In the genomic region with DNA sequence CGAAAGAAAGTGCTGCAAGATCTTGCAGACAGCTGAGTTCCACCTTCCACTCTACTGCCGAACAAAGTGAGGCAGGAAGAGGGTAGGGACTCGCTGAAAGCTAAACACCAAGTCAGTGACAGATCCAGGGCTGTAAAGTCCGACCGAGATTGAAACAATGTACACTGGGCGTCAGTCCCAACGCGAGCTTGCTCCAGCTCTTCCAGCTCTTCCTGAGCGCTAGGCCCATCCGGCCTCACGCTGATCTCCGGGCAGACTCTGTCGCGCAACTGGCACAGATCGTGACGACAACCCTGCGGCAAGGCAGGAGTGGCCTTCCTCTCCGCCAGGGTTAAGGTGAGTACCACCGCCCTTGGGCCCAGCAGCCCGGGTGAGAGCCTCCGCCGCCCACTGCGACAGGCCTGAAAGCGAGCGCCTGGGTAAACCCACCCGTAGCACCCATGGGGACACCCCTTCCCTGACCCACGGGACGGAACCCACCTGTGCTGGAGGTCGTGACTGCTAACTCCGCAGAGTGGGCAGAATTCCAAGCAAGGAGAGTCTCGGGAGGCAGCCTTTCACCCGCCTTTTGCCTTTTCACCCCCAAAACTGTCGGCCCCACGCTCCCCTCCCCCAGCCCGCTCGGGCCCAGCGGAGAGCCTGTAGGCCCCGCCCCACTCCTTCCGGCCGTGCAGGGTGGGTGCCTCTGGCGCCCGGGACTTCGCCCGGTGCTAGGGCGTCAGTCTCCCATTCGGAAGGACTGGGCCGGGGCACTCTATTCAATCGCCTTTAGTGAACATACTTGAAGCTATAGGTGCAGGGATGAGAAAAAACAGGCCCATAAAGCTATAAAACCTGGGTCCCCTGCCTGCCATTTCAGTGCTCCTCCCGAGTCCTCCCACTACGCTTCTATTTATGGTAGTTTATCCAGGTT, we compare ENCODE assay signal across 8 cellular contexts. TPM values are rescaled to one million over a fixed set of nuclear protein-coding genes. Genes with fewer than 3 reads are reported as not detected.
DNase-seq lines count a peak whose midpoint lies in the region; ATAC-seq and TF ChIP-seq lines count a peak whose summit lies in the region.

Gene SPRY3, plus strand, starts transcription at position 275 of the 913 bp plus-strand sequence.
Gene TMLHE, minus strand, starts transcription at position 641 of the 913 bp plus-strand sequence. CDS start 67,676 bp downstream, outside the sequence.

- H2AK5ac ChIP-seq in IMR-90 (ENCODE audit: low read depth, low read length), result no peak within 1 kb of the TSS

- H3K9me1 ChIP-seq in IMR-90 (ENCODE audit: insufficient read depth, low read length), result no peaks in the 10 kb centered on the region

- peak within 1 kb of the TSS; percentile 83 for H4K91ac ChIP-seq in IMR-90 (ENCODE audit: insufficient read depth, low read depth, low read length)

- peak within 1 kb of the TSS; percentile 88 for H3K4me3 ChIP-seq in IMR-90 (ENCODE audit: insufficient read depth, low read depth, low read length)
- H3K4me3 ChIP-seq in foreskin fibroblast (ENCODE audit: low read depth in 1 of 2, low read length in 2 of 2), result peak within 1 kb of the TSS; percentile 79
- peak within 1 kb of the TSS; percentile 72 for H3K4me3 ChIP-seq in neural cell (ENCODE audit: low read length)
- H3K4me3 ChIP-seq in stomach, result peak within 1 kb of the TSS; percentile 61 to 69 (median 65)

- CTCF ChIA-PET in IMR-90 (lab: Yijun Ruan, JAX), result no interaction called here

- TF ChIP-seq RAD21 in IMR-90 (IDR thresholded peaks at IDR 0.05; ENCODE audit: low read length) (no peak), neural cell (conservative IDR thresholded peaks at IDR 0.05) (no peak)

- DNase-seq in DMS53 (lab: John Stamatoyannopoulos, UW) (peak; percentile 82), IMR-90 (peak; percentile 47), RPMI8226 (peak; percentile 74), activated gamma-delta T cell treated with Interleukin-2 at 50 U/mL for 16 hours (peak; percentile 48), foreskin fibroblast (peak; percentile 38 to 70), stomach (peak; percentile 67)

- H4K5ac ChIP-seq in IMR-90 (ENCODE audit: low read depth, low read length), result peak within 1 kb of the TSS; percentile 92

- no peak within 1 kb of the TSS for H2BK20ac ChIP-seq in IMR-90 (ENCODE audit: low read depth, low read length)

- H3K79me2 ChIP-seq in neural cell (replicated peaks; ENCODE audit: insufficient read depth, low read length), result peaks cover 5% of the 10 kb centered on the region

- in situ Hi-C loops in IMR-90 (cut with MboI; ENCODE audit: low sequenced_read_pairs), result no loop called here

- no peak within 1 kb of the TSS for H2BK15ac ChIP-seq in IMR-90 (ENCODE audit: low read depth, low read length)

- H3K23ac ChIP-seq in IMR-90 (ENCODE audit: low read depth, low read length), result peak within 1 kb of the TSS; percentile 72; the same call in 1 of the 2 replicates

- POLR2A ChIA-PET in IMR-90 (lab: Charles Lee; ENCODE audit: unreplicated experiment), result no interaction called here

- H3K4me2 ChIP-seq in IMR-90 (ENCODE audit: low read depth, low read length), result peak within 1 kb of the TSS; percentile 80
- peak within 1 kb of the TSS; percentile 55 for H3K4me2 ChIP-seq in neural cell (ENCODE audit: low read length)

- H2BK120ac ChIP-seq in IMR-90 (ENCODE audit: low read depth, low read length), result peak within 1 kb of the TSS; percentile 55

- peak; percentile 90 for ATAC-seq in GM21529 (IDR thresholded peaks at IDR 0.05; ENCODE audit: unreplicated experiment)
- peak; percentile 97 for ATAC-seq in IMR-90 (ENCODE audit: low read depth)

- no peak for TF ChIP-seq EP300 in neural cell (conservative IDR thresholded peaks at IDR 0.05; ENCODE audit: poor library complexity, severe bottlenecking)
- no peak for TF ChIP-seq EP300 in stomach (IDR thresholded peaks at IDR 0.05)

- 21% methylated on average over 13 of the region's 50 CpGs; no CpG with 5 or more reads in 1 of the 2 experiments for WGBS in IMR-90 (ENCODE audit: extremely low coverage in 2 of 2, insufficient read length in 1 of 2), 2 experiments
- 2 to 37% (median 6%) methylated on average over 15 to 50 of the region's 50 CpGs for WGBS in stomach, 5 donors

- TF ChIP-seq POLR2A in IMR-90 (IDR thresholded peaks at IDR 0.05; ENCODE audit: low read depth, low read length), result peak; percentile 17; the same call in 1 of the 2 replicates
- TF ChIP-seq POLR2A in stomach (IDR thresholded peaks at IDR 0.05), result no peak

- dilution Hi-C loops in IMR-90 (cut with HindIII; ENCODE audit: low sequenced_read_pairs, unreplicated experiment), result no loop called here

- peak within 1 kb of the TSS; percentile 42 for H3K56ac ChIP-seq in IMR-90 (ENCODE audit: extremely low read depth, insufficient read depth, low read length)

- H3F3A ChIP-seq in neural cell (ENCODE audit: insufficient read depth, low read length, poor library complexity, severe bottlenecking), result no peaks in the 10 kb centered on the region

- peak within 1 kb of the TSS; percentile 81 for H3K14ac ChIP-seq in IMR-90 (replicated peaks; ENCODE audit: low read depth, low read length)

- H3K36me3 ChIP-seq in IMR-90 (ENCODE audit: control insufficient read depth, insufficient read depth, low read length), result no peaks in the 10 kb centered on the region
- H3K36me3 ChIP-seq in neural cell (ENCODE audit: insufficient read depth, low read length), result no peaks in the 10 kb centered on the region
- H3K36me3 ChIP-seq in stomach, result no peaks in the 10 kb centered on the region

- peak within 1 kb of the TSS; percentile 85 for H2BK5ac ChIP-seq in IMR-90 (ENCODE audit: low read depth, low read length, poor library complexity, severe bottlenecking)

- H2AK9ac ChIP-seq in IMR-90 (replicated peaks; ENCODE audit: low read depth, low read length, poor library complexity), result peak within 1 kb of the TSS; percentile 82

- peak within 1 kb of the TSS; percentile 59 for H3K18ac ChIP-seq in IMR-90 (ENCODE audit: low read depth, low read length)

- H2AFZ ChIP-seq in IMR-90 (replicated peaks; ENCODE audit: low read length, poor library complexity) (peak within 1 kb of the TSS; percentile 90), neural cell (ENCODE audit: low read depth, low read length) (peak within 1 kb of the TSS; percentile 85)

- peak within 1 kb of the TSS; percentile 91 for H3K27ac ChIP-seq in IMR-90 (ENCODE audit: insufficient read depth, low read length)
- peak within 1 kb of the TSS; percentile 65 for H3K27ac ChIP-seq in neural cell (ENCODE audit: low read length)
- H3K27ac ChIP-seq in stomach, result peak within 1 kb of the TSS; percentile 82 to 93 (median 89)

- peak within 1 kb of the TSS; percentile 85 for H3K4ac ChIP-seq in IMR-90 (ENCODE audit: low read depth, low read length)

- no peaks in the 10 kb centered on the region for H3K27me3 ChIP-seq in IMR-90 (ENCODE audit: control insufficient read depth, insufficient read depth, low read length)
- no peaks in the 10 kb centered on the region for H3K27me3 ChIP-seq in neural cell (ENCODE audit: insufficient read depth, low read depth, low read length)
- no peaks in the 10 kb centered on the region for H3K27me3 ChIP-seq in stomach

- no peaks in the 10 kb centered on the region for H3K9me3 ChIP-seq in IMR-90 (ENCODE audit: control insufficient read depth, insufficient read depth, low read length)
- no peaks in the 10 kb centered on the region for H3K9me3 ChIP-seq in neural cell (ENCODE audit: low read length)
- peaks cover 0 to 11% (median 0%) of the 10 kb centered on the region in 4 donors for H3K9me3 ChIP-seq in stomach

- TF ChIP-seq CTCF in IMR-90 (conservative IDR thresholded peaks at IDR 0.05; ENCODE audit: low read depth, low read length) (no peak), foreskin fibroblast (IDR thresholded peaks at IDR 0.05; ENCODE audit: low read depth, low read length) (no peak), neural cell (IDR thresholded peaks at IDR 0.05; ENCODE audit: poor library complexity, severe bottlenecking) (no peak), stomach (IDR thresholded peaks at IDR 0.05) (no peak)

- no peaks in the 10 kb centered on the region for H3K9me2 ChIP-seq in neural cell (ENCODE audit: insufficient read depth, low read length)

- intact Hi-C loops in IMR-90 (cut with micrococcal nuclease) (no loop called here), stomach (cut with DNase I; ENCODE audit: low total_unique reads) (no loop called here)

- H4K8ac ChIP-seq in IMR-90 (ENCODE audit: low read depth in 2 of 2, low read length in 2 of 2), result peak within 1 kb of the TSS; percentile 56 to 95

- no peaks in the 10 kb centered on the region for H3K79me1 ChIP-seq in IMR-90 (ENCODE audit: low read depth in 1 of 2, low read length in 2 of 2)

- no peaks in the 10 kb centered on the region for H4K20me1 ChIP-seq in IMR-90 (ENCODE audit: insufficient read depth, low read length)
- no peaks in the 10 kb centered on the region for H4K20me1 ChIP-seq in neural cell (ENCODE audit: insufficient read depth)

- H3K4me1 ChIP-seq in IMR-90 (ENCODE audit: control insufficient read depth, insufficient read depth, low read length) (no peaks in the 10 kb centered on the region), stomach (peaks cover 0 to 10% (median 3%) of the 10 kb centered on the region in 4 donors)

- BruUV-seq in IMR-90 (replicated peaks; lab: Mats Ljungman, UMichigan), result no TSS peak

- H3K9ac ChIP-seq in IMR-90 (ENCODE audit: low read depth, low read length) (peak within 1 kb of the TSS; percentile 97), neural cell (ENCODE audit: low read length) (peak within 1 kb of the TSS; percentile 72)

TF ChIP-seq in IMR-90, 13 proteins besides CTCF, POLR2A, EP300 and RAD21:
- TF ChIP-seq MAZ (IDR thresholded peaks at IDR 0.05; ENCODE audit: borderline replicate concordance, low read depth, low read length) (0 out of 2 replicates have a peak, but pooled peaks have one; percentile 4), NFE2L2 (IDR thresholded peaks at IDR 0.05; ENCODE audit: low read depth, low read length) (no peak)

RNA-seq across cellular contexts. Expression of gene SPRY3, which starts in this region (rescaled TPM):
- total RNA-seq in IMR-90 (2012; rRNA removed), result 0.18 and 0.28 TPM in 2 replicates
- polyA plus RNA-seq in IMR-90 (2012; rRNA removed), result 0.32 TPM in 2 replicates
- polyA plus RNA-seq in IMR-90 (2012; cell fraction: cytosol; rRNA removed), result 0.15 TPM in 2 replicates
- polyA plus RNA-seq in IMR-90 (2012; cell fraction: nucleus; rRNA removed; ENCODE audit: low replicate concordance), result 0.58 and 1.4 TPM in 2 replicates
- polyA plus RNA-seq in neural cell, result 2.0 and 2.1 TPM in 2 replicates
- 4.4 and 5.7 TPM in 2 replicates for polyA minus RNA-seq in neural cell
- total RNA-seq in stomach, result 1 to 10 TPM in 3 of 5 donors, under 1 TPM in 1, not detected in 1; under 0.01 to 2.6 (median 1.2) TPM
- polyA plus RNA-seq in stomach, result under 1 TPM; 0.12 to 0.30 (median 0.15) TPM

RNA-seq across cellular contexts. Expression of gene TMLHE, which starts in this region (rescaled TPM):
- total RNA-seq in IMR-90 (2012; rRNA removed) (14.2 and 20.4 TPM in 2 replicates), stomach (10 to 100 TPM; 14.8 to 46.0 (median 26.1) TPM)
- polyA plus RNA-seq in IMR-90 (2012; rRNA removed) (7.2 and 10.9 TPM in 2 replicates), neural cell (3.8 and 5.6 TPM in 2 replicates), stomach (10 to 100 TPM in 1 of 3 donors, 1 to 10 TPM in 2; 6.3 to 10.2 (median 7.2) TPM)
- polyA plus RNA-seq in IMR-90 (2012; cell fraction: cytosol; rRNA removed), result 2.9 and 3.9 TPM in 2 replicates
- 2.1 and 9.5 TPM in 2 replicates for polyA plus RNA-seq in IMR-90 (2012; cell fraction: nucleus; rRNA removed; ENCODE audit: low replicate concordance)
- polyA minus RNA-seq in neural cell, result 23.0 and 23.1 TPM in 2 replicates

Comparison
In these comparisons a context has a peak if more than half of its experiments do, and no peak if none do; other contexts are left out.
1. Peak in every context shown above with its lines: DNase-seq, ATAC-seq, H3K4me3 ChIP-seq and H3K27ac ChIP-seq.